Comparison of ENCODE assay signal across 21 cellular contexts in genomic region chr7:85887133-85887532, GRCh38.
DNase-seq lines count a peak whose midpoint lies in the region; ATAC-seq, FAIRE-seq and TF ChIP-seq lines count a peak whose summit lies in the region.
"Had no signal": no experiment of that assay in that cellular context is flagged by ENCODE, and none has a peak within 500 bp of the region (broad histone marks: within the 10 kb centered on the region; RNA-seq: fewer than 3 reads in every experiment).

No MANE protein-coding gene starts in this region.

- TF ChIP-seq EP300 in SK-N-SH (IDR thresholded peaks at IDR 0.05; ENCODE audit: borderline replicate concordance in 1 of 2, low read depth in 1 of 2, low read length in 1 of 2) = no peak
- no peak for TF ChIP-seq EP300 in H1 (IDR thresholded peaks at IDR 0.05; ENCODE audit: borderline replicate concordance in 1 of 2, low read depth in 2 of 2, low read length in 2 of 2)

- H3K14ac ChIP-seq in H1 (ENCODE audit: insufficient read length) = no peak overlapping the region

- no peak overlapping the region for H2BK120ac ChIP-seq in H1 (replicated peaks; ENCODE audit: low read depth, low read length)
- H2BK120ac ChIP-seq in mesendoderm (ENCODE audit: low read depth, low read length) = no peak overlapping the region

- H3K27me3 ChIP-seq in SK-N-SH (ENCODE audit: insufficient read depth) = no peaks in the 10 kb centered on the region
- no peaks in the 10 kb centered on the region for H3K27me3 ChIP-seq in H1 (replicated peaks in 1 of 4; ENCODE audit: control insufficient read depth in 3 of 4, extremely low read depth in 1 of 4, insufficient read depth in 3 of 4, low read length in 3 of 4)
- H3K27me3 ChIP-seq in mesendoderm (ENCODE audit: insufficient read depth, low read length, poor library complexity) = no peaks in the 10 kb centered on the region
- H3K27me3 ChIP-seq: BLaER1 had no signal

- H2BK20ac ChIP-seq in H1 (ENCODE audit: low read length) = no peak overlapping the region

- H3K18ac ChIP-seq in H1 (ENCODE audit: extremely low read depth, low read length) (no peak overlapping the region), mesendoderm (ENCODE audit: low read length) (no peak overlapping the region)

- no peaks in the 10 kb centered on the region for H3K4me1 Mint-ChIP-seq in activated T-helper 17 cell treated with anti-CD3 and anti-CD28 coated beads, Interleukin-2, amount 50 U/mL, for 72 hours
- H3K4me1 Mint-ChIP-seq: B cell; CD4-positive, CD25-positive, alpha-beta regulatory T cell had no signal

- no peak overlapping the region for H3K56ac ChIP-seq in H1 (replicated peaks; ENCODE audit: insufficient read length, low read depth, low read length)
- no peak overlapping the region for H3K56ac ChIP-seq in mesendoderm (ENCODE audit: low read length)

- H3K36me3 ChIP-seq in SK-N-SH (replicated peaks in 1 of 2; ENCODE audit: control insufficient read depth in 1 of 2, insufficient read depth in 2 of 2, low read length in 1 of 2) = no peaks in the 10 kb centered on the region
- H3K36me3 ChIP-seq in H1 (ENCODE audit: control insufficient read depth in 2 of 4, insufficient read depth in 4 of 4, low read length in 3 of 4) = no peaks in the 10 kb centered on the region
- no peaks in the 10 kb centered on the region for H3K36me3 ChIP-seq in mesendoderm (ENCODE audit: control insufficient read depth, insufficient read depth, low read length)
- H3K36me3 ChIP-seq: BLaER1 had no signal

- no peak for TF ChIP-seq RAD21 in SK-N-SH (IDR thresholded peaks at IDR 0.05; ENCODE audit: low read length)
- peak; percentile 29 to 46 for TF ChIP-seq RAD21 in H1 (IDR thresholded peaks at IDR 0.05 in 1 of 2, conservative IDR thresholded peaks at IDR 0.05 in 1 of 2; ENCODE audit: low read depth in 2 of 2, low read length in 2 of 2)

- POLR2A ChIA-PET in SK-N-SH (lab: Yijun Ruan, JAX) (no interaction called here), H1 (lab: Charles Lee; ENCODE audit: partially characterized antibody) (no interaction called here)

- H3K27ac ChIP-seq in SK-N-SH (ENCODE audit: low read depth in 2 of 2, low read length in 1 of 2) = no peak overlapping the region
- no peak overlapping the region for H3K27ac ChIP-seq in H1 (ENCODE audit: low read depth, low read length)
- H3K27ac ChIP-seq in mesendoderm (ENCODE audit: low read depth, low read length) = no peak overlapping the region
- H3K27ac ChIP-seq: 22Rv1, BLaER1, C4-2B had no signal

- H3K27ac Mint-ChIP-seq in activated T-helper 17 cell treated with anti-CD3 and anti-CD28 coated beads, Interleukin-2, amount 50 U/mL, for 72 hours = no peak overlapping the region
- H3K27ac Mint-ChIP-seq: B cell; CD4-positive, CD25-positive, alpha-beta regulatory T cell; CD8-positive, alpha-beta T cell had no signal

- no peak overlapping the region for H3K9ac ChIP-seq in SK-N-SH
- H3K9ac ChIP-seq in H1 (replicated peaks in 1 of 4; ENCODE audit: extremely low read depth in 1 of 4, low read depth in 3 of 4, low read length in 3 of 4) = no peak overlapping the region
- no peak overlapping the region for H3K9ac ChIP-seq in mesendoderm (ENCODE audit: low read length)
- H3K9ac ChIP-seq: BLaER1 had no signal

- H4K8ac ChIP-seq in H1 (ENCODE audit: extremely low read depth, insufficient read depth, low read length) = no peak overlapping the region
- no peak overlapping the region for H4K8ac ChIP-seq in mesendoderm (ENCODE audit: low read depth, low read length)

- H4K5ac ChIP-seq in H1 (ENCODE audit: insufficient read length, low read depth, low read length) (no peak overlapping the region), mesendoderm (ENCODE audit: low read length) (no peak overlapping the region)

- H3K4me1 ChIP-seq in SK-N-SH (ENCODE audit: control insufficient read depth in 1 of 2, insufficient read depth in 2 of 2, low read depth in 1 of 2, low read length in 1 of 2) (no peaks in the 10 kb centered on the region), H1 (replicated peaks in 1 of 4; ENCODE audit: control insufficient read depth in 3 of 4, insufficient read depth in 4 of 4, low read length in 3 of 4) (peaks cover 0 to 3% (median under 1%) of the 10 kb centered on the region in 4 experiments; a peak in 3 of 7 replicates), mesendoderm (ENCODE audit: control insufficient read depth, low read depth, low read length) (no peaks in the 10 kb centered on the region)
- H3K4me1 ChIP-seq: BLaER1, Caco-2 had no signal

- H3K23me2 ChIP-seq in H1 (ENCODE audit: low read depth, low read length) = no peaks in the 10 kb centered on the region

- no peak for TF ChIP-seq POLR2A in H1 (IDR thresholded peaks at IDR 0.05; ENCODE audit: control extremely low read depth in 1 of 2, low read depth in 2 of 2, low read length in 2 of 2)

- no peak for FAIRE-seq in H1 (lab: Jason Lieb, UNC)
- FAIRE-seq: A204.1, G401.6, GM12892, H54 had no signal

- H2AFZ ChIP-seq in SK-N-SH (ENCODE audit: low read depth) (0 out of 2 replicates have a peak overlapping the region, but pooled peaks have one; percentile 4), H1 (ENCODE audit: low read length) (no peak overlapping the region; the same call in 1 of the 2 replicates)

- H4K20me1 ChIP-seq in SK-N-SH (ENCODE audit: insufficient read depth) (no peaks in the 10 kb centered on the region), H1 (replicated peaks in 1 of 2; ENCODE audit: control insufficient read depth in 1 of 2, insufficient read depth in 2 of 2, low read length in 2 of 2) (no peaks in the 10 kb centered on the region)
- H4K20me1 ChIP-seq: BLaER1 had no signal

- H2BK5ac ChIP-seq in H1 (ENCODE audit: low read depth, low read length) = no peak overlapping the region
- no peak overlapping the region for H2BK5ac ChIP-seq in mesendoderm (ENCODE audit: low read length)

- CTCF ChIA-PET in SK-N-SH (lab: Yijun Ruan, JAX) = interaction anchor here (5.5 kb wide), 1 partner anchor 582 kb away, joined by 41 read pairs; no protein-coding TSS in a partner anchor
- CTCF ChIA-PET in H1 (lab: Charles Lee; ENCODE audit: partially characterized antibody) = interaction anchor here (1.1 kb wide), 1 partner anchor 582 kb away, joined by 5 read pairs; no protein-coding TSS in a partner anchor

- no peak overlapping the region for H2BK12ac ChIP-seq in H1 (ENCODE audit: low read depth, low read length)

- H3K4me2 ChIP-seq in SK-N-SH = no peak overlapping the region
- no peak overlapping the region for H3K4me2 ChIP-seq in H1 (ENCODE audit: insufficient read depth in 1 of 2, low read depth in 2 of 2, low read length in 2 of 2)
- H3K4me2 ChIP-seq in mesendoderm (ENCODE audit: low read length) = no peak overlapping the region
- H3K4me2 ChIP-seq: BLaER1 had no signal

- H3K4me3 ChIP-seq in SK-N-SH (ENCODE audit: low read depth in 2 of 2, low read length in 1 of 2) (no peak overlapping the region), H1 (ENCODE audit: extremely low read depth in 1 of 4, insufficient read depth in 2 of 4, low read depth in 3 of 4, low read length in 4 of 4) (no peak overlapping the region), mesendoderm (ENCODE audit: low read length) (no peak overlapping the region)
- H3K4me3 ChIP-seq: BLaER1 had no signal

- H2AK5ac ChIP-seq in H1 (ENCODE audit: low read depth, low read length) (no peak overlapping the region), mesendoderm (ENCODE audit: low read length) (no peak overlapping the region)

- H3K4ac ChIP-seq in H1 (replicated peaks; ENCODE audit: insufficient read length, low read depth, low read length) = no peak overlapping the region
- H3K4ac ChIP-seq in mesendoderm (ENCODE audit: low read depth, low read length) = no peak overlapping the region

- no peak for DNase-seq in SK-N-SH
- no peak for DNase-seq in H1 (ENCODE audit: low read depth in 1 of 2, low spot score in 2 of 2)
- peak; percentile 40 for DNase-seq in mesendoderm
- DNase-seq in H4 (ENCODE audit: low spot score) = no peak
- DNase-seq: Caco-2; CD4-positive, CD25-positive, alpha-beta regulatory T cell; CD8-positive, alpha-beta T cell; DMS153; DND-41; HCEC 1CT had no signal

- no peaks in the 10 kb centered on the region for H3K9me3 Mint-ChIP-seq in activated T-helper 17 cell treated with anti-CD3 and anti-CD28 coated beads, Interleukin-2, amount 50 U/mL, for 72 hours
- H3K9me3 Mint-ChIP-seq: CD8-positive, alpha-beta T cell had no signal

- no peaks in the 10 kb centered on the region for H3K27me3 Mint-ChIP-seq in activated T-helper 17 cell treated with anti-CD3 and anti-CD28 coated beads, Interleukin-2, amount 50 U/mL, for 72 hours
- H3K27me3 Mint-ChIP-seq: B cell; CD4-positive, CD25-positive, alpha-beta regulatory T cell had no signal

- H3K23ac ChIP-seq in H1 (ENCODE audit: insufficient read length) (no peak overlapping the region), mesendoderm (ENCODE audit: low read length) (no peak overlapping the region)

- no peak overlapping the region for H2BK15ac ChIP-seq in H1 (ENCODE audit: low read length)
- no peak overlapping the region for H2BK15ac ChIP-seq in mesendoderm (replicated peaks; ENCODE audit: low read depth)

- H3K79me1 ChIP-seq in H1 (ENCODE audit: low read depth, low read length) (no peaks in the 10 kb centered on the region), mesendoderm (ENCODE audit: low read length) (no peaks in the 10 kb centered on the region)

- no peak for ATAC-seq in SK-N-SH treated with all-trans-retinoic acid at 6 μM for 48 hours
- ATAC-seq in HG03196 (IDR thresholded peaks at IDR 0.05; ENCODE audit: unreplicated experiment) = no peak
- no peak for ATAC-seq in activated T-helper 17 cell treated with anti-CD3 and anti-CD28 coated beads, Interleukin-2, amount 50 U/mL, for 72 hours (replicated peaks)
- ATAC-seq: CD8-positive, alpha-beta T cell had no signal

- no peaks in the 10 kb centered on the region for H3K9me2 ChIP-seq in SK-N-SH

- H3F3A ChIP-seq in SK-N-SH (replicated peaks; ENCODE audit: insufficient read depth) = no peaks in the 10 kb centered on the region

- H4K91ac ChIP-seq in H1 (replicated peaks; ENCODE audit: insufficient read length, low read length) = no peak overlapping the region

- H3K36me3 Mint-ChIP-seq in activated T-helper 17 cell treated with anti-CD3 and anti-CD28 coated beads, Interleukin-2, amount 50 U/mL, for 72 hours (ENCODE audit: low read depth) = no peaks in the 10 kb centered on the region
- H3K36me3 Mint-ChIP-seq: CD4-positive, CD25-positive, alpha-beta regulatory T cell; CD8-positive, alpha-beta T cell had no signal

- TF ChIP-seq CTCF in SK-N-SH (IDR thresholded peaks at IDR 0.05) = no peak
- peak; percentile 7 to 25 (median 21); a peak in 3 of 4 replicates for TF ChIP-seq CTCF in H1 (IDR thresholded peaks at IDR 0.05; ENCODE audit: control extremely low read depth in 1 of 3, insufficient read depth in 1 of 3, low read depth in 1 of 3, low read length in 3 of 3)

- H3K9me3 ChIP-seq in SK-N-SH (no peaks in the 10 kb centered on the region), H1 (ENCODE audit: insufficient read depth in 2 of 2, low read depth in 1 of 2, low read length in 1 of 2) (no peaks in the 10 kb centered on the region)
- H3K9me3 ChIP-seq: BLaER1, Caco-2 had no signal

- no peak overlapping the region for H3K4me3 Mint-ChIP-seq in activated T-helper 17 cell treated with anti-CD3 and anti-CD28 coated beads, Interleukin-2, amount 50 U/mL, for 72 hours
- H3K4me3 Mint-ChIP-seq: B cell; CD4-positive, CD25-positive, alpha-beta regulatory T cell; CD8-positive, alpha-beta T cell had no signal

- H3K79me2 ChIP-seq in SK-N-SH (ENCODE audit: insufficient read depth) = no peaks in the 10 kb centered on the region
- no peaks in the 10 kb centered on the region for H3K79me2 ChIP-seq in H1 (ENCODE audit: control insufficient read depth in 1 of 2, insufficient read depth in 2 of 2, low read length in 2 of 2)
- no peaks in the 10 kb centered on the region for H3K79me2 ChIP-seq in mesendoderm (ENCODE audit: control insufficient read depth, insufficient read depth, low read length)

Comparison
In these comparisons a context has a peak if more than half of its experiments do, and no peak if none do; other contexts are left out.
1. Of the 17 proteins assayed by ChIP-seq in both H1 and SK-N-SH: peak only in H1: CTCF and RAD21; only in SK-N-SH: none; in both: none; in neither: 15.